Comparison of ENCODE assay signal across 1 cellular context in genomic region chr5:52504584-52505240, GRCh38.
TF ChIP-seq lines count a peak whose summit lies in the region.

No MANE protein-coding gene starts in this region.

TF ChIP-seq in GM23338, 12 proteins besides CTCF, POLR2A, EP300 and RAD21 (continued from another document):
- TF ChIP-seq ZNF462 (CRISPR knock-in tag; IDR thresholded peaks at IDR 0.05) (no peak), POLR2AphosphoS5 (IDR thresholded peaks at IDR 0.05; ENCODE audit: low read depth) (no peak), ZNF114 (CRISPR knock-in tag; IDR thresholded peaks at IDR 0.05) (no peak), ZNF331 (CRISPR knock-in tag; IDR thresholded peaks at IDR 0.05; ENCODE audit: low read depth) (no peak), EZH2 (IDR thresholded peaks at IDR 0.05; ENCODE audit: low read depth, unreplicated experiment) (no peak), STAT1 (IDR thresholded peaks at IDR 0.05; ENCODE audit: unreplicated experiment) (no peak), EZH2phosphoT487 (IDR thresholded peaks at IDR 0.05; ENCODE audit: unreplicated experiment) (no peak)
